In the genomic region with DNA sequence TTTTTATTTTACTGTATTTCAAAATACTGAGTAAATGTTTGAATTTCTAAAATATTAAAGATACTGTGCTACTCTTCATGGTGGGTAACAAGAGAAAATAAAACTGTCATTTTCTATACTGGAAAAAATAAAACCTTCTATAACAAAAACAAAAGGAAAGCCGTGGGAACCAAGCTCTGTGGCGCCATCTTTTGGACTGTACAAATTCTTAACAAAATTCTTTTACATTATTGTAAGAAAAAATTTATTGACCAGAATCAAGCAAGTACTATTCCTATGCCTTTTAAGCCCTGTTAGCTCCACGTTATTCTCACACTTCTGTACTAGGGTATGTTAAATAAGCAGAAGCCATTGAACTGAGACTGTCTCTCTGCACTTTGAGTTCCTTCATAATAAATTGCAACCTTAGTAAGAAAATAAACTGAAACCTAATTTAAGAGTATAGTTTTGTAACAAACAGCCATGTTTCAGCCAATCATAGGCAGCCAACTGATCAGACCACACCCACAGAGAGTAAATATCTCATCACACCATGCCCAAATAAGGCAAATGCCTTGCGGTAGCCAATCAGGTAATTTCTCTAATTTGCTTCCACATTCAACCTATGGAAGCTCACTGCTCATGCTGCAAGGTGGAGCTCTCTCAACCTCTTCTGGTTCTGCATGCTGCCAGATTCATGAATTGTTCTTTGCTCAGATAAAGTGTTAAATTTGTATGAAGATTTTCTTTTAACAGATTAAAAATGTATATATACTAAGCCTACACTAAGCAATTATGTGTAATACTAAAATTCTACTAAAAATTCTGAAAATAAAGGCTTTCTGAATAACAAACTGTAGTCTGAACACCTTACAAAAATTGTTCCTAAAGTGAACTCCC, we compare ENCODE assay signal across 9 cellular contexts. TPM values are rescaled to one million over a fixed set of nuclear protein-coding genes. Genes with fewer than 3 reads are reported as not detected.
DNase-seq lines count a peak whose midpoint lies in the region; ATAC-seq lines count a peak whose summit lies in the region.
"Had no signal": no experiment of that assay in that cellular context is flagged by ENCODE, and none has a peak within 500 bp of the region (broad histone marks: within the 10 kb centered on the region; RNA-seq: fewer than 3 reads in every experiment).

No MANE protein-coding gene starts in this region.

- no peaks in the 10 kb centered on the region for H3K4me1 Mint-ChIP-seq in activated naive CD4-positive, alpha-beta T cell treated with anti-CD3 and anti-CD28 coated beads, Interleukin-2, amount 10 ng/mL, durations not matched to agents 7 days and 5 days
- no peaks in the 10 kb centered on the region for H3K4me1 Mint-ChIP-seq in activated CD4-positive, alpha-beta memory T cell treated with anti-CD3 and anti-CD28 coated beads for 36 hours (ENCODE audit: low read depth)

- CTCF ChIA-PET in activated naive CD4-positive, alpha-beta T cell treated with anti-CD3 and anti-CD28 coated beads, Interleukin-2, amount 10 ng/mL, durations not matched to agents 7 days and 5 days (lab: Charles Lee): interaction anchor here (0.9 to 1.8 kb wide), 8 partner anchors 11 to 529 kb away, joined by 3 to 5 read pairs (median 4); no protein-coding TSS in a partner anchor
- CTCF ChIA-PET in activated CD4-positive, alpha-beta memory T cell treated with anti-CD3 and anti-CD28 coated beads for 36 hours (lab: Charles Lee): interaction anchor here (0.5 to 3.6 kb wide), 6 partner anchors 10 to 189 kb away, joined by 3 to 18 read pairs (median 4); no protein-coding TSS in a partner anchor

- H3K9me3 Mint-ChIP-seq in activated naive CD4-positive, alpha-beta T cell treated with anti-CD3 and anti-CD28 coated beads, Interleukin-2, amount 10 ng/mL, durations not matched to agents 7 days and 5 days: no peaks in the 10 kb centered on the region
- H3K9me3 Mint-ChIP-seq in activated CD4-positive, alpha-beta memory T cell treated with anti-CD3 and anti-CD28 coated beads for 36 hours: no peaks in the 10 kb centered on the region

- no peak overlapping the region for H3K27ac Mint-ChIP-seq in activated naive CD4-positive, alpha-beta T cell treated with anti-CD3 and anti-CD28 coated beads, Interleukin-2, amount 10 ng/mL, durations not matched to agents 7 days and 5 days
- H3K27ac Mint-ChIP-seq in activated CD4-positive, alpha-beta memory T cell treated with anti-CD3 and anti-CD28 coated beads for 36 hours: no peak overlapping the region
- H3K27ac Mint-ChIP-seq: activated naive CD8-positive, alpha-beta T cell had no signal

- H3K36me3 Mint-ChIP-seq in activated naive CD4-positive, alpha-beta T cell treated with anti-CD3 and anti-CD28 coated beads, Interleukin-2, amount 10 ng/mL, durations not matched to agents 7 days and 5 days: no peaks in the 10 kb centered on the region
- peaks cover 23% of the 10 kb centered on the region for H3K36me3 Mint-ChIP-seq in activated CD4-positive, alpha-beta memory T cell treated with anti-CD3 and anti-CD28 coated beads for 36 hours

- ATAC-seq in HG02885 (IDR thresholded peaks at IDR 0.05; ENCODE audit: poor library complexity, unreplicated experiment): no peak

- H3K4me3 Mint-ChIP-seq in activated naive CD4-positive, alpha-beta T cell treated with anti-CD3 and anti-CD28 coated beads, Interleukin-2, amount 10 ng/mL, durations not matched to agents 7 days and 5 days: no peak overlapping the region
- no peak overlapping the region for H3K4me3 Mint-ChIP-seq in activated CD4-positive, alpha-beta memory T cell treated with anti-CD3 and anti-CD28 coated beads for 36 hours
- H3K4me3 Mint-ChIP-seq: activated naive CD8-positive, alpha-beta T cell had no signal

- POLR2A ChIA-PET in activated CD4-positive, alpha-beta memory T cell treated with anti-CD3 and anti-CD28 coated beads for 36 hours (lab: Charles Lee): no interaction called here

- intact Hi-C loops in activated CD4-positive, alpha-beta memory T cell treated with anti-CD3 and anti-CD28 coated beads for 36 hours (cut with micrococcal nuclease): loop anchor here (1.0 kb wide), 1 partner anchor 188 kb away; no protein-coding TSS in a partner anchor

- H3K27me3 Mint-ChIP-seq in activated naive CD4-positive, alpha-beta T cell treated with anti-CD3 and anti-CD28 coated beads, Interleukin-2, amount 10 ng/mL, durations not matched to agents 7 days and 5 days: no peaks in the 10 kb centered on the region
- H3K27me3 Mint-ChIP-seq in activated CD4-positive, alpha-beta memory T cell treated with anti-CD3 and anti-CD28 coated beads for 36 hours: no peaks in the 10 kb centered on the region
- H3K27me3 Mint-ChIP-seq: activated naive CD8-positive, alpha-beta T cell had no signal

- DNase-seq in activated naive CD4-positive, alpha-beta T cell treated with anti-CD3 and anti-CD28 coated beads, Interleukin-2, amount 10 ng/mL, durations not matched to agents 7 days and 5 days: peak; percentile 33
- DNase-seq in activated naive CD4-positive, alpha-beta T cell (lab: John Stamatoyannopoulos, UW): no peak
- DNase-seq in LoVo (ENCODE audit: low spot score) (peak; percentile 12), iPS-NIHi11 (ENCODE audit: low spot score) (peak; percentile 17), cortex of kidney (lab: John Stamatoyannopoulos, UW) (no peak)
- DNase-seq in activated CD4-positive, alpha-beta memory T cell treated with anti-CD3 and anti-CD28 coated beads for 36 hours: peak; percentile 25
- DNase-seq in stimulated activated CD4-positive, alpha-beta T cell treated with anti-CD3 and anti-CD28 coated beads, Interleukin-4, amount 100 ng/mL, for 4 hours: no peak

RNA-seq across cellular contexts. Expression of gene HIBCH, which starts 42.2 kb away (rescaled TPM):
- total RNA-seq in activated CD4-positive, alpha-beta memory T cell treated with anti-CD3 and anti-CD28 coated beads for 36 hours: 10 to 100 TPM; 33.9 to 37.8 TPM

Comparison
In these comparisons a context has a peak if more than half of its experiments do, and no peak if none do; other contexts are left out.
1. DNase-seq: peak in activated naive CD4-positive, alpha-beta T cell treated with anti-CD3 and anti-CD28 coated beads, Interleukin-2, amount 10 ng/mL, durations not matched to agents 7 days and 5 days (single experiment), LoVo (single experiment), activated CD4-positive, alpha-beta memory T cell treated with anti-CD3 and anti-CD28 coated beads for 36 hours (single experiment) and iPS-NIHi11 (single experiment); none in activated naive CD4-positive, alpha-beta T cell (0 of 4), cortex of kidney (single experiment) and stimulated activated CD4-positive, alpha-beta T cell treated with anti-CD3 and anti-CD28 coated beads, Interleukin-4, amount 100 ng/mL, for 4 hours (0 of 2).